8 cellular contexts compared by ENCODE assay signal in the genomic region with DNA sequence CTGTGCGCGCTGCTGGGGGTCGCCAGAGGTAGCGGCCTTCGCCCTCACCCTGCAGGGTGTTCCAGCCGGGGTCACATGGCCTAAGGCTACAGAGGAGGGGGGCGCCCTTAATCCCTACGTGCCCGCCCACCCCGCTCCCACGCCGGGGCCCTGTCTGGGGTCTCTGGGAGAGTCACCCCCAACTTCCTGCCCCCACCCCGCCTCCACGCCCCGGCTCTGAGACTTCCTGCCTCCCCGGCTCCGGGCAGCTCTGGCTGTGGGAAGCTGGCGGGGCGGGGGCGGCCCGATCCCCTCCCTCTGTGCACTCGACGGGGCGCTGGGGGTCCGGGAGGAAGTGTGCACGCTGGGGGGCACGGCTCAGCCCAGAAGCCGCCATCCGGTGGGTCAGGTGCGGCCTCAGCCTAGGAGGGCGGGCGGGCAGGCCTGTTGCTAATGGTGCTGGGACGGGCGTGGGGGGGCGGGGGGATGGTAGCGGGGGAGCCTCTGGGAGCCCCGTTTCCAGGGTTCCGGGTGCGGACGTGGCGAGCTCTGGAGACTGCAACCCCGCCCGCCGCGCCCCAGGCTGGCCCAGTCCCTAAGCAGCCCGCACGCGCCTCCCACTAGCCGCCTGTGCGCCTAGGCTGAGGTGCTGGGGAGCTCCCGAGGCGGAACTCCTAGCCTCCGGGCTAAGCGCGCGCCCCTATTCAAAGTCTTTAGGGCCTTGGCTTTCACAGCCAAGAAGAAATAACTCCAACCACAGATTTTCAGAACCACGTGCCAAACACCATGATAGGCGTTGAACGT.
DNase-seq lines count a peak whose midpoint lies in the region; ATAC-seq lines count a peak whose summit lies in the region.

No MANE protein-coding gene starts in this region.

- no peaks in the 10 kb centered on the region for H3K36me3 ChIP-seq in adipocyte (ENCODE audit: control insufficient read depth, insufficient read depth, low read length, severe bottlenecking)

- no peak overlapping the region for H3K9ac ChIP-seq in adipocyte (ENCODE audit: low read length)

- peak; percentile 5 for DNase-seq in activated naive CD4-positive, alpha-beta T cell treated with Interleukin-2 at 50 U/mL for 16 hours
- DNase-seq in activated naive CD4-positive, alpha-beta T cell treated with anti-CD3 and anti-CD28 coated beads, Interleukin-2, amount 50 U/mL, for 16 hours, result no peak
- DNase-seq in adipocyte (ENCODE audit: low read depth), result no peak
- DNase-seq in iPS-NIHi11 (ENCODE audit: low spot score), result peak; percentile 70
- DNase-seq in cerebellum (ENCODE audit: low spot score), result no peak
- DNase-seq in NCI-H510A treated with DMSO at 0.1 percent for 48 hours (lab: John Stamatoyannopoulos, UW), result no peak

- H3K9me3 ChIP-seq in adipocyte (ENCODE audit: control insufficient read depth, low read length), result no peaks in the 10 kb centered on the region

- no peaks in the 10 kb centered on the region for H3K36me3 Mint-ChIP-seq in stimulated activated memory B cell treated with anti-CD40 and anti-IgM and Interleukin-4, amounts not matched to agents 10 μg/mL and 1 μg/mL and 100 μg/mL, for 72 hours

- H3K27me3 ChIP-seq in adipocyte (replicated peaks; ENCODE audit: control insufficient read depth, insufficient read depth, low read length), result no peaks in the 10 kb centered on the region

- H3K4me1 Mint-ChIP-seq in stimulated activated memory B cell treated with anti-CD40 and anti-IgM and Interleukin-4, amounts not matched to agents 10 μg/mL and 1 μg/mL and 100 μg/mL, for 72 hours, result peaks cover 48% of the 10 kb centered on the region

- H3K4me3 ChIP-seq in adipocyte (ENCODE audit: low read length), result peak overlapping the region; percentile 51

- no peaks in the 10 kb centered on the region for H3K9me3 Mint-ChIP-seq in stimulated activated memory B cell treated with anti-CD40 and anti-IgM and Interleukin-4, amounts not matched to agents 10 μg/mL and 1 μg/mL and 100 μg/mL, for 72 hours

- no peaks in the 10 kb centered on the region for H3K27me3 Mint-ChIP-seq in stimulated activated memory B cell treated with anti-CD40 and anti-IgM and Interleukin-4, amounts not matched to agents 10 μg/mL and 1 μg/mL and 100 μg/mL, for 72 hours

- peak overlapping the region; percentile 79 for H3K4me3 Mint-ChIP-seq in stimulated activated memory B cell treated with anti-CD40 and anti-IgM and Interleukin-4, amounts not matched to agents 10 μg/mL and 1 μg/mL and 100 μg/mL, for 72 hours

- ATAC-seq in stimulated activated memory B cell treated with anti-CD40 and anti-IgM and Interleukin-4, amounts not matched to agents 10 μg/mL and 1 μg/mL and 100 μg/mL, for 72 hours, result peak; percentile 46
- ATAC-seq in HG03039 (IDR thresholded peaks at IDR 0.05; ENCODE audit: unreplicated experiment), result no peak

- peak overlapping the region; percentile 82 for H3K27ac Mint-ChIP-seq in stimulated activated memory B cell treated with anti-CD40 and anti-IgM and Interleukin-4, amounts not matched to agents 10 μg/mL and 1 μg/mL and 100 μg/mL, for 72 hours

- peaks cover 21% of the 10 kb centered on the region for H3K4me1 ChIP-seq in adipocyte (ENCODE audit: control insufficient read depth, insufficient read depth, low read length)

Comparison
In these comparisons a context has a peak if more than half of its experiments do, and no peak if none do; other contexts are left out.
1. DNase-seq: peak in activated naive CD4-positive, alpha-beta T cell treated with Interleukin-2 at 50 U/mL for 16 hours (single experiment) and iPS-NIHi11 (single experiment); none in activated naive CD4-positive, alpha-beta T cell treated with anti-CD3 and anti-CD28 coated beads, Interleukin-2, amount 50 U/mL, for 16 hours (single experiment), adipocyte (single experiment), cerebellum (single experiment) and NCI-H510A treated with DMSO at 0.1 percent for 48 hours (single experiment).